8 cellular contexts compared by ENCODE assay signal in genomic region chr15:44719293-44719999, GRCh38. TPM values are rescaled to one million over a fixed set of nuclear protein-coding genes. Genes with fewer than 3 reads are reported as not detected.
A peak's percentile ranks its signal among the peaks of the same experiment; 100 is the strongest.
DNase-seq lines count a peak whose midpoint lies in the region; ATAC-seq and TF ChIP-seq lines count a peak whose summit lies in the region.

No MANE protein-coding gene starts in this region.

- DNase-seq in CD4-positive, alpha-beta T cell, result peak in 7 of 10 experiments; percentile 31 to 54 (median 46)
- peak; percentile 85 for DNase-seq in activated CD4-positive, alpha-beta T cell treated with anti-CD3 and anti-CD28 coated beads for 36 hours
- DNase-seq in left lobe of liver (ENCODE audit: low spot score) (no peak), NCI-H146 treated with DMSO at 0.1 percent for 48 hours (lab: John Stamatoyannopoulos, UW; ENCODE audit: unreplicated experiment) (no peak), glutamatergic neuron (no peak), cerebellum (ENCODE audit: low spot score) (no peak)

- peak overlapping the region; percentile 81 for H3K4me3 Mint-ChIP-seq in CD4-positive, alpha-beta T cell
- peak overlapping the region; percentile 96 for H3K4me3 Mint-ChIP-seq in activated CD4-positive, alpha-beta T cell treated with anti-CD3 and anti-CD28 coated beads for 36 hours
- H3K4me3 Mint-ChIP-seq in glutamatergic neuron (ENCODE audit: unreplicated experiment), result no peak overlapping the region

- no peaks in the 10 kb centered on the region for H3K9me3 ChIP-seq in CD4-positive, alpha-beta T cell (ENCODE audit: control insufficient read depth, low read length)

- H3K27ac ChIP-seq in CD4-positive, alpha-beta T cell (ENCODE audit: low read depth, low read length), result peak overlapping the region; percentile 74

- peak overlapping the region; percentile 100 for H3K27ac Mint-ChIP-seq in CD4-positive, alpha-beta T cell
- peak overlapping the region; percentile 98 for H3K27ac Mint-ChIP-seq in activated CD4-positive, alpha-beta T cell treated with anti-CD3 and anti-CD28 coated beads for 36 hours
- H3K27ac Mint-ChIP-seq in glutamatergic neuron (ENCODE audit: unreplicated experiment), result no peak overlapping the region

- TF ChIP-seq CTCF in CD4-positive, alpha-beta T cell (IDR thresholded peaks at IDR 0.05), result no peak
- TF ChIP-seq CTCF in glutamatergic neuron (IDR thresholded peaks at IDR 0.05; ENCODE audit: partially characterized antibody, unreplicated experiment), result no peak

- peaks cover 68% of the 10 kb centered on the region for H3K36me3 Mint-ChIP-seq in CD4-positive, alpha-beta T cell (ENCODE audit: low read depth)
- peaks cover 57% of the 10 kb centered on the region for H3K36me3 Mint-ChIP-seq in activated CD4-positive, alpha-beta T cell treated with anti-CD3 and anti-CD28 coated beads for 36 hours (ENCODE audit: low read depth)
- H3K36me3 Mint-ChIP-seq in glutamatergic neuron (ENCODE audit: unreplicated experiment), result no peaks in the 10 kb centered on the region

- peak; percentile 68 for ATAC-seq in CD4-positive, alpha-beta T cell (ENCODE audit: poor library complexity)
- ATAC-seq in GM19372 (IDR thresholded peaks at IDR 0.05; ENCODE audit: low read depth, unreplicated experiment) (peak; percentile 51), HG03439 (IDR thresholded peaks at IDR 0.05; ENCODE audit: unreplicated experiment) (peak; percentile 51), left lobe of liver (peak; percentile 58)
- ATAC-seq in activated CD4-positive, alpha-beta T cell treated with anti-CD3 and anti-CD28 coated beads for 36 hours, result peak; percentile 73

- intact Hi-C loops in CD4-positive, alpha-beta T cell (cut with DNase I, micrococcal nuclease), result loop anchor here in 1 of 2 experiments (1.0 kb wide), 1 partner anchor 9 kb away; no protein-coding TSS in a partner anchor
- intact Hi-C loops in activated CD4-positive, alpha-beta T cell treated with anti-CD3 and anti-CD28 coated beads for 36 hours (cut with DNase I, micrococcal nuclease), result loop anchor here (1.0 kb wide), 2 partner anchors 8 to 9 kb away; partner anchors contain the start of genes B2M (in 1 of the 2) and PATL2 (in 1 of the 2)

- H3K27me3 Mint-ChIP-seq in CD4-positive, alpha-beta T cell, result no peaks in the 10 kb centered on the region
- H3K27me3 Mint-ChIP-seq in activated CD4-positive, alpha-beta T cell treated with anti-CD3 and anti-CD28 coated beads for 36 hours, result no peaks in the 10 kb centered on the region
- H3K27me3 Mint-ChIP-seq in glutamatergic neuron (ENCODE audit: unreplicated experiment), result no peaks in the 10 kb centered on the region

- CTCF ChIA-PET in CD4-positive, alpha-beta T cell (lab: Charles Lee), result interaction anchor here (2.0 to 2.5 kb wide), 2 partner anchors 18 to 56 kb away, joined by 9 to 26 read pairs; partner anchors contain the start of genes SPG11 and TRIM69
- CTCF ChIA-PET in activated CD4-positive, alpha-beta T cell treated with anti-CD3 and anti-CD28 coated beads for 36 hours (lab: Charles Lee), result interaction anchor here (1.2 to 17.3 kb wide), 5 partner anchors 9 to 56 kb away, joined by 3 to 209 read pairs (median 44); partner anchors contain the start of genes SPG11 and TRIM69

- H3K27me3 ChIP-seq in CD4-positive, alpha-beta T cell (ENCODE audit: control insufficient read depth, insufficient read depth, low read length), result no peaks in the 10 kb centered on the region

- H3K9me3 Mint-ChIP-seq in CD4-positive, alpha-beta T cell, result no peaks in the 10 kb centered on the region
- H3K9me3 Mint-ChIP-seq in activated CD4-positive, alpha-beta T cell treated with anti-CD3 and anti-CD28 coated beads for 36 hours (ENCODE audit: low read depth), result no peaks in the 10 kb centered on the region
- H3K9me3 Mint-ChIP-seq in glutamatergic neuron (ENCODE audit: unreplicated experiment), result no peaks in the 10 kb centered on the region

- peaks cover 88% of the 10 kb centered on the region for H3K4me1 Mint-ChIP-seq in CD4-positive, alpha-beta T cell (ENCODE audit: low read depth)
- H3K4me1 Mint-ChIP-seq in activated CD4-positive, alpha-beta T cell treated with anti-CD3 and anti-CD28 coated beads for 36 hours, result peaks cover 88% of the 10 kb centered on the region
- H3K4me1 Mint-ChIP-seq in glutamatergic neuron (ENCODE audit: low read depth, unreplicated experiment), result no peaks in the 10 kb centered on the region

- POLR2A ChIA-PET in CD4-positive, alpha-beta T cell (lab: Charles Lee), result interaction anchor here (0.7 to 38.3 kb wide), 6 partner anchors 5 to 141 kb away, joined by 3 to 4232 read pairs (median 1056); partner anchors contain the start of genes B2M, PATL2, SPG11 and TRIM69
- POLR2A ChIA-PET in activated CD4-positive, alpha-beta T cell treated with anti-CD3 and anti-CD28 coated beads for 36 hours (lab: Charles Lee), result interaction anchor here (0.9 to 13.9 kb wide), 5 partner anchors 7 to 121 kb away, joined by 5 to 474 read pairs (median 33); partner anchors contain the start of genes B2M, PATL2, SPG11 and TRIM69

RNA-seq across cellular contexts. Expression of gene B2M, which starts 8.1 kb away (rescaled TPM):
- total RNA-seq in CD4-positive, alpha-beta T cell, result 1,000 to 10,000 TPM; 4,357 to 4,503 TPM
- 1,000 to 10,000 TPM; 5,181 to 7,416 TPM for total RNA-seq in activated CD4-positive, alpha-beta T cell treated with anti-CD3 and anti-CD28 coated beads for 36 hours
- 809 TPM for total RNA-seq in left lobe of liver
- total RNA-seq in glutamatergic neuron (ENCODE audit: unreplicated experiment), result 21.5 TPM
- total RNA-seq in cerebellum, result 210 TPM

RNA-seq across cellular contexts. Expression of gene PATL2, which starts 8.3 kb away (rescaled TPM):
- total RNA-seq in CD4-positive, alpha-beta T cell, result 10 to 100 TPM; 17.4 to 21.9 TPM
- 10 to 100 TPM; 11.2 to 14.1 TPM for total RNA-seq in activated CD4-positive, alpha-beta T cell treated with anti-CD3 and anti-CD28 coated beads for 36 hours
- total RNA-seq in left lobe of liver (0.58 TPM), glutamatergic neuron (ENCODE audit: unreplicated experiment) (not detected), cerebellum (1.1 TPM)

RNA-seq across cellular contexts. Expression of gene TRIM69, which starts 16.9 kb away (rescaled TPM):
- total RNA-seq in CD4-positive, alpha-beta T cell, result 1 to 10 TPM; 6.2 to 9.8 TPM
- total RNA-seq in activated CD4-positive, alpha-beta T cell treated with anti-CD3 and anti-CD28 coated beads for 36 hours, result 10 to 100 TPM; 65.8 to 67.9 TPM
- 5.2 TPM for total RNA-seq in left lobe of liver
- total RNA-seq in glutamatergic neuron (ENCODE audit: unreplicated experiment), result 22.8 TPM
- total RNA-seq in cerebellum, result 34.3 TPM

RNA-seq across cellular contexts. Expression of gene SPG11, which starts 56.0 kb away (rescaled TPM):
- total RNA-seq in CD4-positive, alpha-beta T cell, result 10 to 100 TPM; 49.9 to 51.3 TPM
- 10 to 100 TPM; 76.2 to 88.7 TPM for total RNA-seq in activated CD4-positive, alpha-beta T cell treated with anti-CD3 and anti-CD28 coated beads for 36 hours
- 40.6 TPM for total RNA-seq in left lobe of liver
- total RNA-seq in glutamatergic neuron (ENCODE audit: unreplicated experiment), result 59.2 TPM
- 116 TPM for total RNA-seq in cerebellum

Comparison
In these comparisons a context has a peak if more than half of its experiments do, and no peak if none do; other contexts are left out.
1. DNase-seq: peak in CD4-positive, alpha-beta T cell (7 of 10) and activated CD4-positive, alpha-beta T cell treated with anti-CD3 and anti-CD28 coated beads for 36 hours (single experiment); none in left lobe of liver (single experiment), NCI-H146 treated with DMSO at 0.1 percent for 48 hours (single experiment), glutamatergic neuron (single experiment) and cerebellum (single experiment).
2. Peak in every context shown above with its lines, with median percentiles within 50 percentile points of each other: ATAC-seq.